ENCODE assay signal across 1 cellular context in the genomic region with DNA sequence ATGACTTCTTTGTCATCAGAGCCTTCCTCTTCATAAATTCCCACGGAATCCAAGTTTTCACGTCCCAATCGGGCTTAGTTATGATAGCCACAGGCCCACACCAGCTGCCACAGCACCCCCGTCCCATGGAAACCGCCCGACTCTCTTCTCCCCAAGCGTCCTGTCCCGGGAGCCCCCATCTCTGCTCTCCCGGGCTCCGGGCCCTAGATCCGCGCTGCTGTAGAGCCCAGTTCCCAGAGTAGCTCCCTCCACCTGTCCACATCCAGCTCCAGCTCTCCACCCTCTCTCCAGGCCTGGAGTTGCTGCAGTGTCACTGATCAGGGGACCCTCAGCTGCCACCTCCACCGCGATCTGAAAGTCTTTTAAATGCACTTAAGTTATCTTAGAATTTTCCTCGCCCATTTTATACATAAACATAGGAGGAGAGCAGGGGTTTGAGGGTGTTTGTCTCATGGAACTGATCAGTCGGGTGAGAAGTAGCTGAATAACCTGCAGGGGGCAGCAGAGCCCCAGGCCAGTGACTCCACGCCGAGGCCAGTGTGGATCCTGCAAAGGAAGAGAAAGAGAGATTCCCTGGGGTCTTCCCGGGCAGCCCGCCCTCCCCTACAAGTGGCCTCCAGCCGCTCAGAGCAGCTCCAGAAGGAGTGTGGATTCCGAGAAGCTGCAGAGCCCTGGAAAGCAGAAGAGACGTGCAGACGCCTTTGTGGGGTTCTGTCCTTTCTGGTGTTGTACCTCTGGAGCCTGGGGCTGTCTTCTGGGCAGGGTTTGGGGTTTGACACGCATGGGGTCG.
TF ChIP-seq lines count a peak whose summit lies in the region.

No MANE protein-coding gene starts in this region.

TF ChIP-seq in IMR-90, 13 proteins besides CTCF, POLR2A, EP300 and RAD21:
- TF ChIP-seq SMC3 (IDR thresholded peaks at IDR 0.05; ENCODE audit: low read depth, low read length): peak; percentile 73
- no peak for TF ChIP-seq MAZ (IDR thresholded peaks at IDR 0.05; ENCODE audit: borderline replicate concordance, low read depth, low read length)
